Comparison of ENCODE assay signal across 1 cellular context in genomic region chr16:85629326-85629725, GRCh38.
TF ChIP-seq lines count a peak whose summit lies in the region.

No MANE protein-coding gene starts in this region.

TF ChIP-seq in K562, 482 proteins besides CTCF, POLR2A, EP300 and RAD21:
- peak; percentile 83 for TF ChIP-seq RBM22 (IDR thresholded peaks at IDR 0.05; ENCODE audit: low read depth, low read length, poor library complexity, severe bottlenecking)
- TF ChIP-seq HBP1 (CRISPR knock-in tag; IDR thresholded peaks at IDR 0.05): no peak
- peak; percentile 72 for TF ChIP-seq POLR2G (IDR thresholded peaks at IDR 0.05; ENCODE audit: low read depth, low read length)
- 0 out of 2 replicates have a peak, but pooled peaks have one; percentile 17 for TF ChIP-seq SUPT5H (IDR thresholded peaks at IDR 0.05)
- no peak for TF ChIP-seq ZNF511 (CRISPR knock-in tag; IDR thresholded peaks at IDR 0.05)
- no peak for TF ChIP-seq ZNF583 (CRISPR knock-in tag; IDR thresholded peaks at IDR 0.05)
